1 cellular context compared by ENCODE assay signal in the genomic region with DNA sequence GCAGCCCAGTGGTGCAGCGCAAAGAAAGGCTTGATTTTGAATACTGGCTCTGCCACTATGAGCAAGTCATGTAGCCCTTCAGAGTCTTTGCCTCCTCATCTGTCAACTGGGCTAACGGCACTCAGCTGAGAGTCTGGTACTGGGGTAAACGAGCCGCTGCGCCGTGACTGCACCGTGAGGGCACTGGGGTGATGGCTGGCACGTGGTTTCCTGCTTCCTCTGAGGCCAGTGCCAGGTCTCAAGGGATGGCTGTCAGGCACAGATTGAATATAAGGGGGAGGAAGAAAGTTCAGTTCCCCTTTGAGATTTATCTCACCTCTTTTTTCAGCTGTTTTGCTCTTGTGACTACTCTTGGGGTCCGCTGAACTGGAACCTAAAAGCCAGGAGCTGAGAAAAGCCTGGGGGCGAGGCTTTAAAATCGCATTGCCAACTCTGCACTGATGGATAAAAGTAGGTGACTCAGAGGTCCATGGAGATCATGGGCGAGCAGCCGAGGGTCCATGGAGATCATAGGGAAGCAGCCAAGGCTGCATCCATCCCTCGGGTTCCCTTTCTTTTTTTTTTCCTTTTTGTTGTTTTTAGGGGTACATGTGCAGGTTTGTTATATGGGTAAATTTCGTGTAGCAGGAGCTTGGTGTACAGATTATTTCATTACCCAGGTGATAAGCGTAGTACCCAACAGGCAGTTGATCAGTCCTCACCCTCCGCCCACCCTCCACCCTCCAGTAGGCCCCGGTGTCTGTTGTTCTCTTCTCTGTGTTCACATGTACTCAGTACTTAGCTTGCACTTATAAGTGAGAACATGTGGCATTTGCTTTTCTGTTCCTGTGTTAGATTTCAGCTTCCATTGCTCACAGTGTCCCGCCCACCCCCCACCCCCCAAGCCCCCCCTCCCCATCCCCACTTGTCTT.
TF ChIP-seq lines count a peak whose summit lies in the region.

No MANE protein-coding gene starts in this region.

TF ChIP-seq in H1, 55 proteins besides CTCF, POLR2A, EP300 and RAD21 (continued from another document):
- TF ChIP-seq, protein P1, sequence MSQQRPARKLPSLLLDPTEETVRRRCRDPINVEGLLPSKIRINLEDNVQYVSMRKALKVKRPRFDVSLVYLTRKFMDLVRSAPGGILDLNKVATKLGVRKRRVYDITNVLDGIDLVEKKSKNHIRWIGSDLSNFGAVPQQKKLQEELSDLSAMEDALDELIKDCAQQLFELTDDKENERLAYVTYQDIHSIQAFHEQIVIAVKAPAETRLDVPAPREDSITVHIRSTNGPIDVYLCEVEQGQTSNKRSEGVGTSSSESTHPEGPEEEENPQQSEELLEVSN (IDR thresholded peaks at IDR 0.05) = no peak
- TF ChIP-seq ZNF274 (IDR thresholded peaks at IDR 0.05; ENCODE audit: borderline replicate concordance, extremely low read depth, low read length) = no peak
